12 cellular contexts compared by ENCODE assay signal in genomic region chr6:2961971-2962370, GRCh38. TPM values are rescaled to one million over a fixed set of nuclear protein-coding genes. Genes with fewer than 3 reads are reported as not detected.
DNase-seq lines count a peak whose midpoint lies in the region; ATAC-seq, FAIRE-seq and TF ChIP-seq lines count a peak whose summit lies in the region.
"Had no signal": no experiment of that assay in that cellular context is flagged by ENCODE, and none has a peak within 500 bp of the region (broad histone marks: within the 10 kb centered on the region; RNA-seq: fewer than 3 reads in every experiment).

No MANE protein-coding gene starts in this region.

- POLR2A ChIA-PET in AG04450 (lab: Yijun Ruan, JAX) = no interaction called here

- no peak for FAIRE-seq in pancreas (lab: Jason Lieb, UNC)

- H3K4me2 ChIP-seq in MM.1S (ENCODE audit: low read depth, low read length) (no peak overlapping the region), GM23248 (ENCODE audit: unreplicated experiment) (no peak overlapping the region)
- H3K4me2 ChIP-seq: KMS-11 had no signal

- H3K36me3 ChIP-seq in MM.1S (replicated peaks; ENCODE audit: insufficient read depth, low read length) = no peaks in the 10 kb centered on the region
- peaks cover 0 to 7% (median 1%) of the 10 kb centered on the region in 4 donors for H3K36me3 ChIP-seq in esophagus muscularis mucosa
- no peaks in the 10 kb centered on the region for H3K36me3 ChIP-seq in pancreas
- H3K36me3 ChIP-seq in GM23248 (ENCODE audit: low read depth) = no peaks in the 10 kb centered on the region; the same call in 1 of the 2 replicates

- CTCF ChIA-PET in AG04450 (lab: Charles Lee) = interaction anchor here (0.6 to 4.2 kb wide), 2 partner anchors 11 to 224 kb away, joined by 3 to 46 read pairs; no protein-coding TSS in a partner anchor

- H4K20me1 ChIP-seq in MM.1S (ENCODE audit: insufficient read depth, low read length) = no peaks in the 10 kb centered on the region
- no peaks in the 10 kb centered on the region for H4K20me1 ChIP-seq in GM23248 (ENCODE audit: insufficient read depth)

- no peak for TF ChIP-seq POLR2A in esophagus muscularis mucosa (IDR thresholded peaks at IDR 0.05; ENCODE audit: low read depth)

- H3K27ac ChIP-seq in AG04450 (ENCODE audit: low read depth, low read length) (peak overlapping the region; percentile 40), MM.1S (ENCODE audit: low read length) (no peak overlapping the region), esophagus muscularis mucosa (replicated peaks in 1 of 4) (peak overlapping the region; percentile 33 to 77 (median 60)), pancreas (peak overlapping the region; percentile 81 to 89 (median 86)), GM23248 (no peak overlapping the region)
- H3K27ac ChIP-seq: KMS-11 had no signal

- H3K4me1 ChIP-seq in MM.1S (ENCODE audit: low read length) (peaks cover 5% of the 10 kb centered on the region), esophagus muscularis mucosa (peaks cover 63 to 77% (median 73%) of the 10 kb centered on the region in 4 donors), pancreas (peaks cover 8 to 35% (median 30%) of the 10 kb centered on the region in 3 donors), GM23248 (ENCODE audit: insufficient read depth) (peaks cover 18% of the 10 kb centered on the region)

- ATAC-seq in pancreas = peak; percentile 84 to 90 (median 88)
- no peak for ATAC-seq in HG03460 (IDR thresholded peaks at IDR 0.05; ENCODE audit: unreplicated experiment)
- no peak for ATAC-seq in GM21447 (IDR thresholded peaks at IDR 0.05; ENCODE audit: unreplicated experiment)

- intact Hi-C loops in esophagus muscularis mucosa (cut with DNase I) = no loop called here
- intact Hi-C loops in pancreas (cut with DNase I) = no loop called here

- no peak for TF ChIP-seq CTCF in AG04450 (IDR thresholded peaks at IDR 0.05; ENCODE audit: low read depth, low read length)
- TF ChIP-seq CTCF in MM.1S (IDR thresholded peaks at IDR 0.05; ENCODE audit: low read length) = no peak
- no peak for TF ChIP-seq CTCF in esophagus muscularis mucosa (IDR thresholded peaks at IDR 0.05)
- no peak for TF ChIP-seq CTCF in pancreas (IDR thresholded peaks at IDR 0.05)

- no peaks in the 10 kb centered on the region for H3K79me2 ChIP-seq in MM.1S (ENCODE audit: low read length)
- peaks cover 97% of the 10 kb centered on the region for H3K79me2 ChIP-seq in GM23248 (ENCODE audit: insufficient read depth)

- H3K27me3 ChIP-seq in AG04450 (ENCODE audit: control insufficient read depth, insufficient read depth, low read length) (no peaks in the 10 kb centered on the region), MM.1S (replicated peaks; ENCODE audit: insufficient read depth, low read length) (no peaks in the 10 kb centered on the region), esophagus muscularis mucosa (no peaks in the 10 kb centered on the region), pancreas (no peaks in the 10 kb centered on the region), GM23248 (replicated peaks; ENCODE audit: insufficient read depth) (no peaks in the 10 kb centered on the region)

- no peak overlapping the region for H3K4me3 ChIP-seq in AG04450 (ENCODE audit: low read depth, low read length)
- no peak overlapping the region for H3K4me3 ChIP-seq in MM.1S (ENCODE audit: low read length)
- H3K4me3 ChIP-seq in esophagus muscularis mucosa = no peak overlapping the region
- peak overlapping the region in 3 of 4 donors; percentile 17 to 48 (median 46) for H3K4me3 ChIP-seq in pancreas
- H3K4me3 ChIP-seq in GM23248 = no peak overlapping the region

- in situ Hi-C loops in GM23248 (cut with MboI) = no loop called here

- DNase-seq in AG04450 (ENCODE audit: low read depth, low spot score) (no peak), MM.1S (peak; percentile 36), esophagus muscularis mucosa (ENCODE audit: extremely low spot score) (no peak), pancreas (peak; percentile 71 to 87 (median 84)), SHP77 treated with DMSO at 0.1 percent for 48 hours (lab: John Stamatoyannopoulos, UW) (no peak), GM23248 (no peak)
- DNase-seq: activated CD4-positive, alpha-beta T cell treated with anti-CD3 and anti-CD28 coated beads, Interleukin-2, amount 10 ng/mL, durations not matched to agents 7 days and 5 days; activated naive CD4-positive, alpha-beta T cell; stimulated activated CD4-positive, alpha-beta T cell treated with anti-CD3 and anti-CD28 coated beads, Interleukin-12 subunit alpha, Interleukin-12 subunit beta, amount 100 ng/mL, for 4 hours had no signal

- TF ChIP-seq EP300 in esophagus muscularis mucosa (IDR thresholded peaks at IDR 0.05) = no peak

- no peak overlapping the region for H3K9ac ChIP-seq in MM.1S (ENCODE audit: low read length)
- no peak overlapping the region for H3K9ac ChIP-seq in GM23248
- H3K9ac ChIP-seq: KMS-11 had no signal

- H3K9me2 ChIP-seq in MM.1S (replicated peaks; ENCODE audit: insufficient read depth, low read length) = no peaks in the 10 kb centered on the region
- H3K9me2 ChIP-seq in GM23248 (ENCODE audit: insufficient read depth) = no peaks in the 10 kb centered on the region

- no peaks in the 10 kb centered on the region for H3K9me3 ChIP-seq in AG04450 (ENCODE audit: control insufficient read depth, insufficient read depth, low read length)
- no peaks in the 10 kb centered on the region for H3K9me3 ChIP-seq in MM.1S (replicated peaks; ENCODE audit: insufficient read depth, low read length)
- H3K9me3 ChIP-seq in esophagus muscularis mucosa = no peaks in the 10 kb centered on the region
- no peaks in the 10 kb centered on the region for H3K9me3 ChIP-seq in pancreas
- H3K9me3 ChIP-seq in GM23248 (ENCODE audit: low read depth) = no peaks in the 10 kb centered on the region

- no peak overlapping the region for H2AFZ ChIP-seq in MM.1S (ENCODE audit: low read length)
- no peak overlapping the region for H2AFZ ChIP-seq in GM23248

- 93% methylated on average over 8 of the region's 8 CpGs for WGBS in esophagus muscularis mucosa
- 11 to 13% methylated on average over 8 of the region's 8 CpGs for WGBS in pancreas, 2 donors
- 92% methylated on average over 8 of the region's 8 CpGs for WGBS in GM23248 (ENCODE audit: low coverage in 1 of 2, low lambda C conversion rate in 2 of 2, missing lambda C conversion rate in 2 of 2), 2 experiments

- H3F3A ChIP-seq in MM.1S (ENCODE audit: insufficient read depth, low read length) = no peaks in the 10 kb centered on the region
- peaks cover 22% of the 10 kb centered on the region for H3F3A ChIP-seq in GM23248 (ENCODE audit: insufficient read depth)

RNA-seq across cellular contexts. Expression of gene SERPINB6, which starts 9.4 kb away (rescaled TPM):
- polyA plus RNA-seq in AG04450 (2011; rRNA removed) = 107 and 120 TPM in 2 replicates
- polyA minus RNA-seq in AG04450 (2011; rRNA and poly(A)+ RNA removed) = 83.3 and 83.5 TPM in 2 replicates
- 100 to 1,000 TPM; 114 to 125 (median 124) TPM for total RNA-seq in esophagus muscularis mucosa
- 100 to 1,000 TPM in 2 of 6 donors, 10 to 100 TPM in 4; 77.7 to 110 (median 97.3) TPM for total RNA-seq in pancreas
- polyA plus RNA-seq in pancreas = 100 to 1,000 TPM; 108 to 193 TPM
- total RNA-seq in GM23248 (2014; rRNA removed; shearing (Covaris generic)) = 95.7 and 141 TPM in 2 replicates
- polyA plus RNA-seq in GM23248 (2016; fragmentation: Nextera tagmentation; extraction: Ambion mirVana) = 149 and 153 TPM in 2 replicates

RNA-seq across cellular contexts. Expression of gene NQO2, which starts 37.7 kb away (rescaled TPM):
- 32.4 and 34.3 TPM in 2 replicates for polyA plus RNA-seq in AG04450 (2011; rRNA removed)
- 19.9 and 24.7 TPM in 2 replicates for polyA minus RNA-seq in AG04450 (2011; rRNA and poly(A)+ RNA removed)
- 10 to 100 TPM; 22.9 to 31.3 (median 27.2) TPM for total RNA-seq in esophagus muscularis mucosa
- total RNA-seq in pancreas = 10 to 100 TPM; 12.7 to 21.6 (median 18.0) TPM
- 10 to 100 TPM; 21.2 to 23.0 TPM for polyA plus RNA-seq in pancreas
- 26.2 and 29.6 TPM in 2 replicates for total RNA-seq in GM23248 (2014; rRNA removed; shearing (Covaris generic))
- 61.0 and 64.2 TPM in 2 replicates for polyA plus RNA-seq in GM23248 (2016; fragmentation: Nextera tagmentation; extraction: Ambion mirVana)

RNA-seq across cellular contexts. Expression of gene SERPINB9, which starts 58.9 kb away (rescaled TPM):
- polyA plus RNA-seq in AG04450 (2011; rRNA removed) = 4.3 and 5.0 TPM in 2 replicates
- polyA minus RNA-seq in AG04450 (2011; rRNA and poly(A)+ RNA removed) = 4.4 and 6.6 TPM in 2 replicates
- 10 to 100 TPM in 1 of 4 donors, 1 to 10 TPM in 3; 5.4 to 17.7 (median 6.2) TPM for total RNA-seq in esophagus muscularis mucosa
- total RNA-seq in pancreas = 1 to 10 TPM in 4 of 6 donors, under 1 TPM in 2; 0.65 to 4.8 (median 1.4) TPM
- 1 to 10 TPM; 1.2 to 1.4 TPM for polyA plus RNA-seq in pancreas
- 1.1 and 2.4 TPM in 2 replicates for total RNA-seq in GM23248 (2014; rRNA removed; shearing (Covaris generic))
- polyA plus RNA-seq in GM23248 (2016; fragmentation: Nextera tagmentation; extraction: Ambion mirVana) = 0.91 and 1.1 TPM in 2 replicates

Comparison
In these comparisons a context has a peak if more than half of its experiments do, and no peak if none do; other contexts are left out.
1. DNase-seq: peak in MM.1S (single experiment) and pancreas (6 of 6); none in AG04450 (single experiment), esophagus muscularis mucosa (single experiment), SHP77 treated with DMSO at 0.1 percent for 48 hours (single experiment) and GM23248 (single experiment).
2. H3K27ac ChIP-seq: peak in AG04450 (single experiment), esophagus muscularis mucosa (4 of 4) and pancreas (4 of 4); none in MM.1S (single experiment) and GM23248 (single experiment).
3. H3K4me3 ChIP-seq: peak in pancreas (3 of 4); none in AG04450 (single experiment), MM.1S (single experiment), esophagus muscularis mucosa (0 of 4) and GM23248 (single experiment).
4. ATAC-seq: peak in pancreas (4 of 4); none in HG03460 (single experiment) and GM21447 (single experiment).